ENCODE assay signal across 8 cellular contexts in genomic region chr10:46635364-46635959, GRCh38. TPM values are rescaled to one million over a fixed set of nuclear protein-coding genes. Genes with fewer than 3 reads are reported as not detected.
DNase-seq lines count a peak whose midpoint lies in the region; ATAC-seq and TF ChIP-seq lines count a peak whose summit lies in the region.
"Not testable (repeated sequence)": the region's sequence is repeated elsewhere in the genome, so short reads cannot be mapped to it uniquely, and the experiment has no call there.

No MANE protein-coding gene starts in this region.

- not testable (repeated sequence) for H3K27ac ChIP-seq in HUES64 (ENCODE audit: low read depth, low read length); iPS-20b (ENCODE audit: low read length)

- peak overlapping the region; percentile 39 for H3K4me3 Mint-ChIP-seq in activated CD4-positive, alpha-beta T cell treated with anti-CD3 and anti-CD28 coated beads, Interleukin-2, amount 10 ng/mL, durations not matched to agents 24 days and 14 days
- not testable (repeated sequence) for H3K4me3 Mint-ChIP-seq in central memory CD8-positive, alpha-beta T cell
- H3K4me3 Mint-ChIP-seq in progenitor cell of endocrine pancreas (ENCODE audit: low read depth) = peak overlapping the region; percentile 66

- TF ChIP-seq CTCF in AG09309 (IDR thresholded peaks at IDR 0.05; ENCODE audit: control insufficient read depth, insufficient read depth, low read depth, low read length, missing control alignments); progenitor cell of endocrine pancreas (IDR thresholded peaks at IDR 0.05; ENCODE audit: unreplicated experiment): not testable (repeated sequence)

- intact Hi-C loops in activated CD4-positive, alpha-beta T cell treated with anti-CD3 and anti-CD28 coated beads, Interleukin-2, amount 10 ng/mL, durations not matched to agents 24 days and 14 days (cut with micrococcal nuclease) = not testable (repeated sequence)

- ATAC-seq in GM19395 (IDR thresholded peaks at IDR 0.05; ENCODE audit: unreplicated experiment) (peak; percentile 74), HG02759 (IDR thresholded peaks at IDR 0.05; ENCODE audit: unreplicated experiment) (peak; percentile 94)
- peak; percentile 88 for ATAC-seq in central memory CD8-positive, alpha-beta T cell (replicated peaks; ENCODE audit: extremely low read depth, poor library complexity, severe bottlenecking)

- H3K36me3 Mint-ChIP-seq in activated CD4-positive, alpha-beta T cell treated with anti-CD3 and anti-CD28 coated beads, Interleukin-2, amount 10 ng/mL, durations not matched to agents 24 days and 14 days (ENCODE audit: low read depth); central memory CD8-positive, alpha-beta T cell (ENCODE audit: insufficient read depth); progenitor cell of endocrine pancreas (ENCODE audit: insufficient read depth): not testable (repeated sequence)

- not testable (repeated sequence) for DNase-seq in AG09309 (ENCODE audit: low read depth); activated CD4-positive, alpha-beta T cell treated with anti-CD3 and anti-CD28 coated beads, Interleukin-2, amount 10 ng/mL, durations not matched to agents 24 days and 14 days; central memory CD8-positive, alpha-beta T cell (ENCODE audit: low spot score in 2 of 2); progenitor cell of endocrine pancreas (ENCODE audit: low spot score, unreplicated experiment)

- H3K9me3 Mint-ChIP-seq in activated CD4-positive, alpha-beta T cell treated with anti-CD3 and anti-CD28 coated beads, Interleukin-2, amount 10 ng/mL, durations not matched to agents 24 days and 14 days; central memory CD8-positive, alpha-beta T cell; progenitor cell of endocrine pancreas (ENCODE audit: low read depth): not testable (repeated sequence)

- H3K27ac Mint-ChIP-seq in activated CD4-positive, alpha-beta T cell treated with anti-CD3 and anti-CD28 coated beads, Interleukin-2, amount 10 ng/mL, durations not matched to agents 24 days and 14 days; central memory CD8-positive, alpha-beta T cell (ENCODE audit: low read depth); progenitor cell of endocrine pancreas: not testable (repeated sequence)

- not testable (repeated sequence) for H3K36me3 ChIP-seq in HUES64 (ENCODE audit: insufficient read depth, low read length); iPS-20b (ENCODE audit: insufficient read depth, low read depth, low read length)

- no CpG with 5 or more reads among the region's 63 CpGs for WGBS in HUES64

- not testable (repeated sequence) for H3K9me3 ChIP-seq in HUES64 (ENCODE audit: insufficient read depth, low read depth, low read length); iPS-20b (ENCODE audit: insufficient read depth, low read depth, low read length)

- H3K4me3 ChIP-seq in AG09309 (ENCODE audit: control insufficient read depth, low read depth, low read length) (peak overlapping the region; percentile 11), HUES64 (ENCODE audit: low read length) (peak overlapping the region; percentile 40; the same call in 1 of the 2 replicates), iPS-20b (ENCODE audit: low read length) (peak overlapping the region; percentile 40; the same call in 1 of the 2 replicates)

- H3K27me3 Mint-ChIP-seq in activated CD4-positive, alpha-beta T cell treated with anti-CD3 and anti-CD28 coated beads, Interleukin-2, amount 10 ng/mL, durations not matched to agents 24 days and 14 days; central memory CD8-positive, alpha-beta T cell; progenitor cell of endocrine pancreas: not testable (repeated sequence)

- not testable (repeated sequence) for H3K4me1 Mint-ChIP-seq in activated CD4-positive, alpha-beta T cell treated with anti-CD3 and anti-CD28 coated beads, Interleukin-2, amount 10 ng/mL, durations not matched to agents 24 days and 14 days; central memory CD8-positive, alpha-beta T cell; progenitor cell of endocrine pancreas (ENCODE audit: low read depth)

- not testable (repeated sequence) for H3K9ac ChIP-seq in HUES64 (ENCODE audit: low read depth, low read length); iPS-20b (ENCODE audit: low read depth, low read length)

- not testable (repeated sequence) for H3K27me3 ChIP-seq in HUES64 (ENCODE audit: insufficient read depth, low read length); iPS-20b (ENCODE audit: insufficient read depth, low read length)

- not testable (repeated sequence) for H3K4me1 ChIP-seq in HUES64 (ENCODE audit: insufficient read depth, low read length); iPS-20b (ENCODE audit: insufficient read depth, low read length)

RNA-seq across cellular contexts. Expression of gene SYT15, which starts 56.5 kb away (rescaled TPM):
- 0.25 TPM for polyA plus RNA-seq in HUES64 (2013, experiment 1 of 2)
- polyA plus RNA-seq in HUES64 (2013, experiment 2 of 2) = 1.1 TPM
- 1.3 and 1.8 TPM in 2 replicates for total RNA-seq in activated CD4-positive, alpha-beta T cell treated with anti-CD3 and anti-CD28 coated beads, Interleukin-2, amount 10 ng/mL, durations not matched to agents 24 days and 14 days
- total RNA-seq in progenitor cell of endocrine pancreas = 1.8 and 2.8 TPM in 2 replicates
